In genomic region chr3:79284781-79285180, GRCh38 we compare ENCODE assay signal across 28 cellular contexts.
"Had no signal": no experiment of that assay in that cellular context is flagged by ENCODE, and none has a peak within 500 bp of the region (broad histone marks: within the 10 kb centered on the region; RNA-seq: fewer than 3 reads in every experiment).

No MANE protein-coding gene starts in this region.

- DNase-seq: colonic mucosa; effector CD8-positive, alpha-beta T cell; endodermal cell; foreskin fibroblast; gastrocnemius medialis; head of caudate nucleus; mucosa of descending colon; naive B cell; occipital lobe; ovary; posterior cingulate gyrus; psoas muscle; right cardiac atrium; sigmoid colon; stimulated activated naive B cell treated with anti-CD40 and anti-IgM and Interleukin-4, amounts not matched to agents 10 μg/mL and 1 μg/mL and 100 μg/mL, for 72 hours; trophoblast cell had no signal

- H3K4me1 ChIP-seq: colonic mucosa, gastrocnemius medialis, psoas muscle, sigmoid colon, suprapubic skin, vagina had no signal

- H3K9me3 Mint-ChIP-seq: dendritic cell treated with granulocyte-macrophage colony-stimulating factor and Interleukin-4, amounts not matched to agents 40 ng/mL and 50 ng/mL, for 4 days; endodermal cell had no signal

- H3K27me3 Mint-ChIP-seq: dendritic cell treated with granulocyte-macrophage colony-stimulating factor and Interleukin-4, amounts not matched to agents 40 ng/mL and 50 ng/mL, for 4 days; memory B cell; naive B cell; natural killer cell treated with Interleukin-12 subunit alpha and Interleukin-12 subunit beta and Interleukin-15 and Interleukin-18, amount 100 ng/mL, for 72 hours; stimulated activated naive B cell treated with anti-CD40 and anti-IgM and Interleukin-4, amounts not matched to agents 10 μg/mL and 1 μg/mL and 100 μg/mL, for 72 hours; stimulated activated naive CD8-positive, alpha-beta T cell treated with anti-CD3 and anti-CD28 coated beads, Interleukin-15, Interleukin-2, amounts not matched to agents 100 ng/mL and 50 ng/mL, for 24 hours had no signal

- H3K9me3 ChIP-seq: colonic mucosa, gastrocnemius medialis, mucosa of descending colon, ovary, psoas muscle, sigmoid colon, suprapubic skin, vagina had no signal

- H3K36me3 ChIP-seq: colonic mucosa, gastrocnemius medialis, ovary, sigmoid colon, suprapubic skin, vagina had no signal

- ATAC-seq: esophagus mucosa; gastrocnemius medialis; left lobe of liver; mucosa of descending colon; natural killer cell treated with Interleukin-12 subunit alpha and Interleukin-12 subunit beta and Interleukin-15 and Interleukin-18, amount 100 ng/mL, for 72 hours; psoas muscle; right cardiac atrium; stimulated activated naive B cell treated with anti-CD40 and anti-IgM and Interleukin-4, amounts not matched to agents 10 μg/mL and 1 μg/mL and 100 μg/mL, for 72 hours had no signal

- H3K4me3 Mint-ChIP-seq: dendritic cell treated with granulocyte-macrophage colony-stimulating factor and Interleukin-4, amounts not matched to agents 40 ng/mL and 50 ng/mL, for 4 days; endodermal cell; memory B cell; mesothelial cell of epicardium; naive B cell; natural killer cell treated with Interleukin-12 subunit alpha and Interleukin-12 subunit beta and Interleukin-15 and Interleukin-18, amount 100 ng/mL, for 72 hours; stimulated activated naive B cell treated with anti-CD40 and anti-IgM and Interleukin-4, amounts not matched to agents 10 μg/mL and 1 μg/mL and 100 μg/mL, for 72 hours; stimulated activated naive CD8-positive, alpha-beta T cell treated with anti-CD3 and anti-CD28 coated beads, Interleukin-15, Interleukin-2, amounts not matched to agents 100 ng/mL and 50 ng/mL, for 24 hours had no signal

- H3K4me3 ChIP-seq: colonic mucosa, gastrocnemius medialis, lung, mucosa of descending colon, ovary, psoas muscle, sigmoid colon, suprapubic skin, vagina had no signal

- H3K27ac ChIP-seq: colonic mucosa, epithelial cell of prostate, gastrocnemius medialis, ovary, psoas muscle, sigmoid colon, suprapubic skin, vagina had no signal

- H3K36me3 Mint-ChIP-seq: memory B cell; mesothelial cell of epicardium; naive B cell; stimulated activated naive B cell treated with anti-CD40 and anti-IgM and Interleukin-4, amounts not matched to agents 10 μg/mL and 1 μg/mL and 100 μg/mL, for 72 hours had no signal

- H3K4me1 Mint-ChIP-seq: endodermal cell; memory B cell; mesothelial cell of epicardium; naive B cell; stimulated activated naive B cell treated with anti-CD40 and anti-IgM and Interleukin-4, amounts not matched to agents 10 μg/mL and 1 μg/mL and 100 μg/mL, for 72 hours had no signal

- FAIRE-seq: keratinocyte had no signal

- H3K27ac Mint-ChIP-seq: dendritic cell treated with granulocyte-macrophage colony-stimulating factor and Interleukin-4, amounts not matched to agents 40 ng/mL and 50 ng/mL, for 4 days; endodermal cell; memory B cell; mesothelial cell of epicardium; naive B cell; natural killer cell treated with Interleukin-12 subunit alpha and Interleukin-12 subunit beta and Interleukin-15 and Interleukin-18, amount 100 ng/mL, for 72 hours; stimulated activated naive B cell treated with anti-CD40 and anti-IgM and Interleukin-4, amounts not matched to agents 10 μg/mL and 1 μg/mL and 100 μg/mL, for 72 hours; stimulated activated naive CD8-positive, alpha-beta T cell treated with anti-CD3 and anti-CD28 coated beads, Interleukin-15, Interleukin-2, amounts not matched to agents 100 ng/mL and 50 ng/mL, for 24 hours had no signal

- H3K27me3 ChIP-seq: colonic mucosa, gastrocnemius medialis, ovary, sigmoid colon, suprapubic skin, vagina had no signal
